ENCODE assay signal across 8 cellular contexts in the genomic region with DNA sequence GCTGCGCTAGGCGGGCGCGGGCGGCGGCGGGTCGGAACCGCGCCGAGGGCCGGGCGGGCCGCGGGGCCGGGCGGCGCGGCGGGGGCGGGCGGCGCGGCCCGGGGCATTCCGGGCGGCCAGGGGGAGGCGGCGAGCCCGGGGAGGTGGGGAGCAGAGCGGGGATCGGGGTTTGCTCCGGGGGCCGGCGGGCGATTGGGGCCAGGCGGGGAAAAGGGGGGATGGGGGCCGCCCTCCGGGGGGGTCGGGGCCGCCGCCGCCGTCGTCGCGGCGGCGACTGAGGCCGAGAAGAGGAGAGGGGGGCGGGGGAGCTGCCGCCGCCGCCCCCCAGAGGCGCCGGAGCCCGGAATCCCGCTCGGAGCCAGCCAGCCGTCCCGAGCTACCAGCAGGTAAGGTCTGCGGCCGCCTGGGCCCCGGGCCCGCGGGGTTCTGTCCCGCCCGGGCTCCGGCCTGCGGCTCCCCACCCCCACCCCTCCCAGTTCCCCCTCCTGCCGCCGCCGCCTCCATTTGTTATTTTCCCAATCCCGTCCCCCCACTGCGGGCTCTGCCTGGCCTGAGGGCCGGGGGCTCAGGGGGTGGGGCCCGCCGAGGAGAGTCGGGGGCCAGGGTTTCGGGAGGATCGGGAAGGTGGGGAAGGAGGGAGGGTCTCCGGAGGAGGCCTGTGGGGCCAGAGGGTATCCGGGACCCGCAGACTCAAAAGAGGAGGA. TPM values are rescaled to one million over a fixed set of nuclear protein-coding genes. Genes with fewer than 3 reads are reported as not detected.
DNase-seq lines count a peak whose midpoint lies in the region; ATAC-seq and TF ChIP-seq lines count a peak whose summit lies in the region.

No MANE protein-coding gene starts in this region.

- 0% methylated on average over 3 to 6 of the region's 84 CpGs for WGBS in esophagus squamous epithelium, 2 donors

- no peaks in the 10 kb centered on the region for H3K9me3 ChIP-seq in SJSA1 (replicated peaks)
- H3K9me3 ChIP-seq in esophagus squamous epithelium = no peaks in the 10 kb centered on the region
- H3K9me3 ChIP-seq in neuron (ENCODE audit: low read length) = no peaks in the 10 kb centered on the region

- TF ChIP-seq POLR2A in esophagus squamous epithelium (IDR thresholded peaks at IDR 0.05) = no peak

- peak overlapping the region; percentile 64 for H3K4me3 ChIP-seq in SJSA1
- peak overlapping the region; percentile 80 to 96 (median 84) for H3K4me3 ChIP-seq in esophagus squamous epithelium
- H3K4me3 ChIP-seq in neuron (ENCODE audit: low read length) = peak overlapping the region; percentile 94

- H3K27me3 ChIP-seq in SJSA1 (replicated peaks) = no peaks in the 10 kb centered on the region
- no peaks in the 10 kb centered on the region for H3K27me3 ChIP-seq in esophagus squamous epithelium
- H3K27me3 ChIP-seq in neuron (ENCODE audit: insufficient read depth, low read length) = no peaks in the 10 kb centered on the region

- no peak for TF ChIP-seq CTCF in GM10266 (IDR thresholded peaks at IDR 0.05; ENCODE audit: control insufficient read depth, insufficient read depth, low read depth, missing control alignments)
- TF ChIP-seq CTCF in esophagus squamous epithelium (IDR thresholded peaks at IDR 0.05) = no peak

- ATAC-seq in HG03521 (IDR thresholded peaks at IDR 0.05; ENCODE audit: unreplicated experiment) (no peak), GM21423 (IDR thresholded peaks at IDR 0.05; ENCODE audit: unreplicated experiment) (no peak)

- H2AFZ ChIP-seq in neuron (ENCODE audit: low read depth, low read length) = no peak overlapping the region

- peaks cover 49% of the 10 kb centered on the region for H3K4me1 ChIP-seq in SJSA1 (replicated peaks)
- H3K4me1 ChIP-seq in esophagus squamous epithelium = peaks cover 56 to 87% (median 60%) of the 10 kb centered on the region in 3 donors
- peaks cover 53% of the 10 kb centered on the region for H3K4me1 ChIP-seq in neuron (ENCODE audit: insufficient read depth, low read length)

- DNase-seq in GM10266 (ENCODE audit: extremely low spot score) (peak; percentile 70), SJSA1 (ENCODE audit: low read depth in 1 of 2, low spot score in 2 of 2) (no peak), esophagus squamous epithelium (lab: John Stamatoyannopoulos, UW) (no peak), NOMO-1 treated with DMSO at 0.1 percent for 48 hours (lab: John Stamatoyannopoulos, UW; ENCODE audit: unreplicated experiment) (no peak), amniotic stem cell (lab: John Stamatoyannopoulos, UW) (no peak)

- H3K27ac ChIP-seq in SJSA1 = no peak overlapping the region
- H3K27ac ChIP-seq in esophagus squamous epithelium = peak overlapping the region; percentile 91 to 99 (median 98)

- H3K36me3 ChIP-seq in SJSA1 (peaks cover 34% of the 10 kb centered on the region), esophagus squamous epithelium (peaks cover 0 to under 1% (median 0%) of the 10 kb centered on the region in 3 donors), neuron (ENCODE audit: insufficient read depth, low read length) (peaks cover 5% of the 10 kb centered on the region)

- intact Hi-C loops in esophagus squamous epithelium (cut with DNase I) = loop anchor here (10.0 kb wide), 1 partner anchor 53 kb away; the partner anchor contains the start of gene SPSB2

RNA-seq across cellular contexts. Expression of gene ATN1, which starts 0.4 kb away (rescaled TPM):
- total RNA-seq in SJSA1 (2014; rRNA removed; shearing (Covaris generic)) = 6.0 and 7.2 TPM in 2 replicates
- 10 to 100 TPM; 12.2 to 28.8 (median 22.2) TPM for total RNA-seq in esophagus squamous epithelium

RNA-seq across cellular contexts. Expression of gene ENO2, which starts 13.8 kb away (rescaled TPM):
- total RNA-seq in SJSA1 (2014; rRNA removed; shearing (Covaris generic)) = 5.3 and 7.1 TPM in 2 replicates
- 1 to 10 TPM; 5.0 to 8.0 (median 5.5) TPM for total RNA-seq in esophagus squamous epithelium

RNA-seq across cellular contexts. Expression of gene RNU7-1, which starts 15.5 kb away (rescaled TPM):
- total RNA-seq in SJSA1 (2014; rRNA removed; shearing (Covaris generic)) = not detected in 2 replicates
- total RNA-seq in esophagus squamous epithelium = not detected

RNA-seq across cellular contexts. Expression of gene C12orf57, which starts 15.7 kb away (rescaled TPM):
- total RNA-seq in SJSA1 (2014; rRNA removed; shearing (Covaris generic)) = 331 and 408 TPM in 2 replicates
- 100 to 1,000 TPM; 110 to 377 (median 156) TPM for total RNA-seq in esophagus squamous epithelium

RNA-seq across cellular contexts. Expression of gene PTPN6, which starts 23.0 kb away (rescaled TPM):
- total RNA-seq in SJSA1 (2014; rRNA removed; shearing (Covaris generic)) = not detected in 2 replicates
- 10 to 100 TPM; 11.0 to 29.7 (median 21.5) TPM for total RNA-seq in esophagus squamous epithelium
